ENCODE assay signal across 1 cellular context in the genomic region with DNA sequence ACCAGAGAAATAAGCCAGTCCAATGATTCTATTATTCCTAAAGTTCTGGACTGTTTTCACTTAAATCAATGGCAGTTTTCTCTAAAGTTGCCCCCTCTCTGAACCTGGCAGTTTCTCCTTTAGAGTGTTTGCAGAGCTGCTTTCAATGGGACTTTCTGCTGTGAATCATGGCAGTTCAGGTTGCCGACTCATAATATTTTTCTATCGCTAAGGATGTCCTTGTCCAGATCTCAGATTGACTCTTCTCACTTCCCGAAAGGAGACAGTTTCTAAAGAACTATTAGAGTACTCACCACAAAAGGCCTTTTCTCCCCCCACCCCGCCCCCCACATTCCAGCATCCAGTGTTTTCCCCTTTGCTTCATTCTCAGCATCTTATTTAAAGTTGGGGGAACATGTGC.
TF ChIP-seq lines count a peak whose summit lies in the region.

No MANE protein-coding gene starts in this region.

TF ChIP-seq in SK-N-SH, 30 proteins besides CTCF, POLR2A, EP300 and RAD21 (continued from another document):
- TF ChIP-seq, protein P1, sequence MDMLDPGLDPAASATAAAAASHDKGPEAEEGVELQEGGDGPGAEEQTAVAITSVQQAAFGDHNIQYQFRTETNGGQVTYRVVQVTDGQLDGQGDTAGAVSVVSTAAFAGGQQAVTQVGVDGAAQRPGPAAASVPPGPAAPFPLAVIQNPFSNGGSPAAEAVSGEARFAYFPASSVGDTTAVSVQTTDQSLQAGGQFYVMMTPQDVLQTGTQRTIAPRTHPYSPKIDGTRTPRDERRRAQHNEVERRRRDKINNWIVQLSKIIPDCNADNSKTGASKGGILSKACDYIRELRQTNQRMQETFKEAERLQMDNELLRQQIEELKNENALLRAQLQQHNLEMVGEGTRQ (IDR thresholded peaks at IDR 0.05; ENCODE audit: borderline replicate concordance, low read depth, low read length): no peak
- TF ChIP-seq, protein P2, sequence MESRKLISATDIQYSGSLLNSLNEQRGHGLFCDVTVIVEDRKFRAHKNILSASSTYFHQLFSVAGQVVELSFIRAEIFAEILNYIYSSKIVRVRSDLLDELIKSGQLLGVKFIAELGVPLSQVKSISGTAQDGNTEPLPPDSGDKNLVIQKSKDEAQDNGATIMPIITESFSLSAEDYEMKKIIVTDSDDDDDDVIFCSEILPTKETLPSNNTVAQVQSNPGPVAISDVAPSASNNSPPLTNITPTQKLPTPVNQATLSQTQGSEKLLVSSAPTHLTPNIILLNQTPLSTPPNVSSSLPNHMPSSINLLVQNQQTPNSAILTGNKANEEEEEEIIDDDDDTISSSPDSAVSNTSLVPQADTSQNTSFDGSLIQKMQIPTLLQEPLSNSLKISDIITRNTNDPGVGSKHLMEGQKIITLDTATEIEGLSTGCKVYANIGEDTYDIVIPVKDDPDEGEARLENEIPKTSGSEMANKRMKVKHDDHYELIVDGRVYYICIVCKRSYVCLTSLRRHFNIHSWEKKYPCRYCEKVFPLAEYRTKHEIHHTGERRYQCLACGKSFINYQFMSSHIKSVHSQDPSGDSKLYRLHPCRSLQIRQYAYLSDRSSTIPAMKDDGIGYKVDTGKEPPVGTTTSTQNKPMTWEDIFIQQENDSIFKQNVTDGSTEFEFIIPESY (IDR thresholded peaks at IDR 0.05; ENCODE audit: borderline replicate concordance, low read depth): no peak
- TF ChIP-seq TCF12 (IDR thresholded peaks at IDR 0.05): no peak
- TF ChIP-seq, protein P3, sequence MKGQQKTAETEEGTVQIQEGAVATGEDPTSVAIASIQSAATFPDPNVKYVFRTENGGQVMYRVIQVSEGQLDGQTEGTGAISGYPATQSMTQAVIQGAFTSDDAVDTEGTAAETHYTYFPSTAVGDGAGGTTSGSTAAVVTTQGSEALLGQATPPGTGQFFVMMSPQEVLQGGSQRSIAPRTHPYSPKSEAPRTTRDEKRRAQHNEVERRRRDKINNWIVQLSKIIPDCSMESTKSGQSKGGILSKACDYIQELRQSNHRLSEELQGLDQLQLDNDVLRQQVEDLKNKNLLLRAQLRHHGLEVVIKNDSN (IDR thresholded peaks at IDR 0.05; ENCODE audit: borderline replicate concordance, low read depth): no peak
- TF ChIP-seq GABPA (IDR thresholded peaks at IDR 0.05; ENCODE audit: low read depth): no peak
- TF ChIP-seq YY1 (IDR thresholded peaks at IDR 0.05; ENCODE audit: low read depth): no peak
- no peak for TF ChIP-seq SMC3 (IDR thresholded peaks at IDR 0.05; ENCODE audit: low read depth, low read length)
TF ChIP-seq in SK-N-SH: peak in this region for 0.
